7 cellular contexts compared by ENCODE assay signal in genomic region chr12:49094104-49094948, GRCh38. TPM values are rescaled to one million over a fixed set of nuclear protein-coding genes. Genes with fewer than 3 reads are reported as not detected.
DNase-seq lines count a peak whose midpoint lies in the region; ATAC-seq and TF ChIP-seq lines count a peak whose summit lies in the region.

TSS of gene DHH (minus strand) at chr12:49094801. CDS start at chr12:49094512, 289 bp downstream.

- H3K4me1 Mint-ChIP-seq in HFFc6 (ENCODE audit: low read depth): peaks cover 33% of the 10 kb centered on the region

- H4K20me1 ChIP-seq in PC-9 (ENCODE audit: insufficient read depth): no peaks in the 10 kb centered on the region

- no peaks in the 10 kb centered on the region for H3K9me3 ChIP-seq in PC-9 (ENCODE audit: insufficient read depth, low read depth)
- H3K9me3 ChIP-seq in gastrocnemius medialis: no peaks in the 10 kb centered on the region

- peak within 1 kb of the TSS; percentile 9; the same call in 1 of the 2 replicates for H3K4me3 Mint-ChIP-seq in HFFc6

- peaks cover 21% of the 10 kb centered on the region; the same call in 1 of the 2 replicates for H3F3A ChIP-seq in PC-9 (ENCODE audit: insufficient read depth, low read depth)

- H3K27ac Mint-ChIP-seq in HFFc6: no peak within 1 kb of the TSS

- peak within 1 kb of the TSS; percentile 8; the same call in 1 of the 2 replicates for H3K4me3 ChIP-seq in PC-9
- H3K4me3 ChIP-seq in gastrocnemius medialis: peak within 1 kb of the TSS in 3 of 4 donors; percentile 30 to 40 (median 35)

- H3K9me3 Mint-ChIP-seq in HFFc6: no peaks in the 10 kb centered on the region

- DNase-seq in HFFc6 (no peak), PC-9 (no peak), cardiac septum (ENCODE audit: low spot score) (peak; percentile 78), gastrocnemius medialis (no peak), pons (ENCODE audit: low spot score) (no peak), COLO829 (ENCODE audit: low spot score) (no peak), RWPE1 (ENCODE audit: low spot score) (no peak)

- 0 out of 2 replicates have a peak, but pooled peaks cover 5% of the 10 kb centered on the region for H3K36me3 Mint-ChIP-seq in HFFc6 (ENCODE audit: low read depth)

- H3K36me3 ChIP-seq in PC-9 (ENCODE audit: low read depth): no peaks in the 10 kb centered on the region
- peaks cover 0 to 19% of the 10 kb centered on the region in 2 donors for H3K36me3 ChIP-seq in gastrocnemius medialis

- POLR2A ChIA-PET in PC-9 (lab: Charles Lee; ENCODE audit: unreplicated experiment): interaction anchor here (0.6 kb wide), 1 partner anchor 23 kb away, joined by 3 read pairs; no protein-coding TSS in a partner anchor
- POLR2A ChIA-PET in RWPE1 (lab: Yijun Ruan, JAX; ENCODE audit: low non-redundant PET): no interaction called here

- no peaks in the 10 kb centered on the region for H3K79me2 ChIP-seq in PC-9 (ENCODE audit: low read depth)

- no TSS peak for BruUV-seq in PC-9 (replicated peaks; lab: Mats Ljungman, UMichigan)

- TF ChIP-seq CTCF in HFFc6 (IDR thresholded peaks at IDR 0.05): no peak
- TF ChIP-seq CTCF in PC-9 (conservative IDR thresholded peaks at IDR 0.05): no peak
- no peak for TF ChIP-seq CTCF in gastrocnemius medialis (IDR thresholded peaks at IDR 0.05 in 4 of 5, conservative IDR thresholded peaks at IDR 0.05 in 1 of 5)
- no peak for TF ChIP-seq CTCF in RWPE1 (conservative IDR thresholded peaks at IDR 0.05; ENCODE audit: low read depth)

- no peak for TF ChIP-seq POLR2A in gastrocnemius medialis (IDR thresholded peaks at IDR 0.05)

- in situ Hi-C loops in gastrocnemius medialis (cut with MboI; ENCODE audit: low sequenced_read_pairs in 4 of 4): loop anchor here in 1 of 4 donors (25.0 kb wide), 1 partner anchor 143 kb away; no protein-coding TSS in a partner anchor

- H3K4me1 ChIP-seq in PC-9 (replicated peaks; ENCODE audit: insufficient read depth) (peaks cover 11% of the 10 kb centered on the region; the same call in 1 of the 2 replicates), gastrocnemius medialis (peaks cover 30 to 31% of the 10 kb centered on the region in 2 donors)

- peaks cover 17% of the 10 kb centered on the region for H3K27me3 Mint-ChIP-seq in HFFc6 (ENCODE audit: insufficient read depth)

- CTCF ChIA-PET in PC-9 (lab: Charles Lee) (interaction anchor here (0.6 to 0.8 kb wide), 2 partner anchors 25 to 38 kb away, joined by 3 to 4 read pairs; no protein-coding TSS in a partner anchor), RWPE1 (lab: Yijun Ruan, JAX) (interaction anchor here (0.5 to 1.0 kb wide), 4 partner anchors 8 to 37 kb away, joined by 3 to 7 read pairs (median 4); partner anchors contain the start of gene TUBA1B)

- peak in 1 of 2 donors; percentile 7 for ATAC-seq in gastrocnemius medialis

- peak within 1 kb of the TSS; percentile 59 for H3K4me2 ChIP-seq in PC-9

- intact Hi-C loops in PC-9 (cut with micrococcal nuclease; ENCODE audit: unreplicated experiment): no loop called here
- intact Hi-C loops in cardiac septum (cut with DNase I): no loop called here
- intact Hi-C loops in gastrocnemius medialis (cut with DNase I; ENCODE audit: low total_unique reads): no loop called here

- H2AFZ ChIP-seq in PC-9: no peak within 1 kb of the TSS

- no peaks in the 10 kb centered on the region for H3K9me2 ChIP-seq in PC-9 (ENCODE audit: insufficient read depth)

- H3K27ac ChIP-seq in PC-9: no peak within 1 kb of the TSS
- H3K27ac ChIP-seq in gastrocnemius medialis: no peak within 1 kb of the TSS
- H3K27ac ChIP-seq in RWPE1: no peak within 1 kb of the TSS

- H3K27me3 ChIP-seq in PC-9 (ENCODE audit: insufficient read depth, low read depth): peaks cover 23% of the 10 kb centered on the region
- H3K27me3 ChIP-seq in gastrocnemius medialis: peaks cover 52 to 55% (median 53%) of the 10 kb centered on the region in 3 donors

RNA-seq across cellular contexts. Expression of gene DHH, which starts in this region (rescaled TPM):
- under 1 TPM in 1 of 6 experiments, not detected in 5; 0.07 TPM for total RNA-seq in HFFc6 (2021; fragmentation: NEBNext Ultra II Directional; extraction: Animal tissue kit (Norgen Biotek cat#: 25700))
- total RNA-seq in PC-9 (2021) (0.13 and 0.28 TPM in 2 replicates), cardiac septum (1.6 TPM), gastrocnemius medialis (under 1 TPM in 3 of 4 donors, not detected in 1; 0.09 to 0.36 (median 0.15) TPM)
